Comparison of ENCODE assay signal across 20 cellular contexts in genomic region chr1:55645286-55645685, GRCh38.
"Had no signal": no experiment of that assay in that cellular context is flagged by ENCODE, and none has a peak within 500 bp of the region (broad histone marks: within the 10 kb centered on the region; RNA-seq: fewer than 3 reads in every experiment).

No MANE protein-coding gene starts in this region.

- H3K9me3 ChIP-seq: MG63, SJSA1 had no signal

- H3K36me3 ChIP-seq: MG63, SJSA1 had no signal

- DNase-seq: KBM-7, MG63, NCI-H1092, NCI-H1105 treated with DMSO at 0.1 percent for 48 hours, NCI-H1417 treated with DMSO at 0.1 percent for 48 hours, NCI-H146, NCI-H1694 treated with DMSO at 0.1 percent for 48 hours, NCI-H2029, NCI-H2081 treated with DMSO at 0.1 percent for 48 hours, NCI-H226, NCI-H446, NCI-H510A, NCI-H524 treated with DMSO at 0.1 percent for 48 hours, NCI-H69, NCI-H774, Right ventricle myocardium superior, RPMI8226, SIG-M5 had no signal

- H3K4me3 ChIP-seq: MG63, SJSA1, SK-N-MC had no signal

- H3K27ac ChIP-seq: SJSA1, SK-N-MC had no signal

- H3K27me3 ChIP-seq: MG63, SJSA1 had no signal
